In the genomic region with DNA sequence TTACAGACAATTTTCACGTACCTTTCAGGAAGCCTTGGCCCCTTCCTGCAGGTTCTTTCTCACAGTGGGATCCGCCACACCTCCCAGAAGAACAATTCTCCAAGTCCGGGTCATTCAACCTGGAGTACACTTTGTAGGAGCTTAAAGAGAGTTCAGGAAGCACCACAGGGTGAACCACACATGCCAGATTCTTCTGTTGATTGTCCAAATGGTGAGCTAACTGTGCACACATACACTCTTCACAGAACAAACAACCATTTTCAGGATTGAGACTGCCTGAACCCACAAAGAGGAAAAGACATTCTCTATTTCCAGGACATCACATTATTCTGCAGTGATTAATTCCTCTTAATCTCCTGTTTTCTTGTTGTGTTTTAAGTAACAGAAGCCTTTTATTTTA, we compare ENCODE assay signal across 26 cellular contexts. TPM values are rescaled to one million over a fixed set of nuclear protein-coding genes. Genes with fewer than 3 reads are reported as not detected.
"Had no signal": no experiment of that assay in that cellular context is flagged by ENCODE, and none has a peak within 500 bp of the region (broad histone marks: within the 10 kb centered on the region; RNA-seq: fewer than 3 reads in every experiment).

No MANE protein-coding gene starts in this region.

- H3K4me1 ChIP-seq: esophagus muscularis mucosa, gastroesophageal sphincter, heart left ventricle, left lung, sigmoid colon, stomach, vagina had no signal

- H3K27ac Mint-ChIP-seq: activated CD4-positive, alpha-beta T cell treated with anti-CD3 and anti-CD28 coated beads, Interleukin-2, amount 10 ng/mL, durations not matched to agents 24 days and 14 days; activated CD8-positive, alpha-beta T cell treated with anti-CD3 and anti-CD28 coated beads, Interleukin-2, amount 10 ng/mL, durations not matched to agents 7 days and 5 days; activated naive CD8-positive, alpha-beta T cell treated with anti-CD3 and anti-CD28 coated beads, Interleukin-2, amount 10 ng/mL, durations not matched to agents 7 days and 5 days; activated T-cell treated with anti-CD3 and anti-CD28 coated beads, Interleukin-2, amount 50 U/mL, for 24 hours; activated T-helper 2 cell treated with anti-CD3 and anti-CD28 coated beads, Interferon-gamma antibody, Interleukin-2, Interleukin-4, amounts not matched to agents 10 μg/mL and 5 μg/mL and 100 μg/mL, durations not matched to agents 14 hours and 24 hours and 36 hours; dendritic cell treated with granulocyte-macrophage colony-stimulating factor and Interleukin-4, amounts not matched to agents 40 ng/mL and 50 ng/mL, for 4 days; mesothelial cell of epicardium; nephron; stimulated activated effector memory CD8-positive, alpha-beta T cell treated with anti-CD3 and anti-CD28 coated beads, Interleukin-12 subunit alpha, Interleukin-12 subunit beta, amount 100 ng/mL, for 72 hours had no signal

- ATAC-seq: activated CD8-positive, alpha-beta T cell treated with anti-CD3 and anti-CD28 coated beads, Interleukin-2, amount 10 ng/mL, durations not matched to agents 7 days and 5 days; gastroesophageal sphincter; heart left ventricle; left lung; stimulated activated effector memory CD8-positive, alpha-beta T cell treated with anti-CD3 and anti-CD28 coated beads, Interleukin-12 subunit alpha, Interleukin-12 subunit beta, amount 100 ng/mL, for 72 hours had no signal

- H3K4me3 Mint-ChIP-seq: activated CD4-positive, alpha-beta T cell treated with anti-CD3 and anti-CD28 coated beads, Interleukin-2, amount 10 ng/mL, durations not matched to agents 24 days and 14 days; activated CD8-positive, alpha-beta T cell treated with anti-CD3 and anti-CD28 coated beads, Interleukin-2, amount 10 ng/mL, durations not matched to agents 7 days and 5 days; activated naive CD8-positive, alpha-beta T cell treated with anti-CD3 and anti-CD28 coated beads, Interleukin-2, amount 10 ng/mL, durations not matched to agents 7 days and 5 days; activated T-cell treated with anti-CD3 and anti-CD28 coated beads, Interleukin-2, amount 50 U/mL, for 24 hours; dendritic cell treated with granulocyte-macrophage colony-stimulating factor and Interleukin-4, amounts not matched to agents 40 ng/mL and 50 ng/mL, for 4 days; mesothelial cell of epicardium; nephron; stimulated activated effector memory CD8-positive, alpha-beta T cell treated with anti-CD3 and anti-CD28 coated beads, Interleukin-12 subunit alpha, Interleukin-12 subunit beta, amount 100 ng/mL, for 72 hours had no signal

- H3K27me3 ChIP-seq: esophagus muscularis mucosa, gastroesophageal sphincter, left lung, sigmoid colon, stomach, vagina had no signal

- H3K4me3 ChIP-seq: cardiac muscle cell, esophagus muscularis mucosa, gastroesophageal sphincter, heart left ventricle, left lung, sigmoid colon, stomach, vagina had no signal

- H3K36me3 Mint-ChIP-seq: activated naive CD8-positive, alpha-beta T cell treated with anti-CD3 and anti-CD28 coated beads, Interleukin-2, amount 10 ng/mL, durations not matched to agents 7 days and 5 days; mesothelial cell of epicardium; stimulated activated effector memory CD8-positive, alpha-beta T cell treated with anti-CD3 and anti-CD28 coated beads, Interleukin-12 subunit alpha, Interleukin-12 subunit beta, amount 100 ng/mL, for 72 hours had no signal

- H3K36me3 ChIP-seq: cardiac muscle cell, esophagus muscularis mucosa, gastroesophageal sphincter, heart left ventricle, left lung, sigmoid colon, stomach, vagina had no signal

- DNase-seq: activated CD4-positive, alpha-beta T cell treated with anti-CD3 and anti-CD28 coated beads, Interleukin-2, amount 10 ng/mL, durations not matched to agents 24 days and 14 days; activated CD8-positive, alpha-beta T cell treated with anti-CD3 and anti-CD28 coated beads, Interleukin-2, amount 10 ng/mL, durations not matched to agents 7 days and 5 days; activated naive CD4-positive, alpha-beta T cell treated with Interleukin-2 at 50 U/mL for 16 hours; activated naive CD8-positive, alpha-beta T cell treated with anti-CD3 and anti-CD28 coated beads, Interleukin-2, amount 10 ng/mL, durations not matched to agents 7 days and 5 days; activated T-cell treated with anti-CD3 and anti-CD28 coated beads, Interleukin-2, amount 50 U/mL, for 24 hours; amygdala; effector CD8-positive, alpha-beta T cell; heart left ventricle; left lung; sigmoid colon; stimulated activated CD4-positive, alpha-beta T cell treated with anti-CD3 and anti-CD28 coated beads, Interleukin-4, amount 100 ng/mL, for 24 hours; stomach; trophoblast cell had no signal

- H3K9me3 ChIP-seq: esophagus muscularis mucosa, gastroesophageal sphincter, heart left ventricle, left lung, sigmoid colon, stomach, vagina had no signal

- H3K9me3 Mint-ChIP-seq: activated CD4-positive, alpha-beta T cell treated with anti-CD3 and anti-CD28 coated beads, Interleukin-2, amount 10 ng/mL, durations not matched to agents 24 days and 14 days; activated naive CD8-positive, alpha-beta T cell treated with anti-CD3 and anti-CD28 coated beads, Interleukin-2, amount 10 ng/mL, durations not matched to agents 7 days and 5 days; activated T-cell treated with anti-CD3 and anti-CD28 coated beads, Interleukin-2, amount 50 U/mL, for 24 hours; activated T-helper 2 cell treated with anti-CD3 and anti-CD28 coated beads, Interferon-gamma antibody, Interleukin-2, Interleukin-4, amounts not matched to agents 10 μg/mL and 5 μg/mL and 100 μg/mL, durations not matched to agents 14 hours and 24 hours and 36 hours; dendritic cell treated with granulocyte-macrophage colony-stimulating factor and Interleukin-4, amounts not matched to agents 40 ng/mL and 50 ng/mL, for 4 days; mesothelial cell of epicardium; nephron; stimulated activated effector memory CD8-positive, alpha-beta T cell treated with anti-CD3 and anti-CD28 coated beads, Interleukin-12 subunit alpha, Interleukin-12 subunit beta, amount 100 ng/mL, for 72 hours had no signal

- H3K4me1 Mint-ChIP-seq: activated CD4-positive, alpha-beta T cell treated with anti-CD3 and anti-CD28 coated beads, Interleukin-2, amount 10 ng/mL, durations not matched to agents 24 days and 14 days; activated naive CD8-positive, alpha-beta T cell treated with anti-CD3 and anti-CD28 coated beads, Interleukin-2, amount 10 ng/mL, durations not matched to agents 7 days and 5 days; stimulated activated effector memory CD8-positive, alpha-beta T cell treated with anti-CD3 and anti-CD28 coated beads, Interleukin-12 subunit alpha, Interleukin-12 subunit beta, amount 100 ng/mL, for 72 hours had no signal

- H3K27ac ChIP-seq: cardiac muscle cell, esophagus muscularis mucosa, gastroesophageal sphincter, heart left ventricle, left lung, sigmoid colon, stomach, vagina had no signal

RNA-seq across cellular contexts. Expression of a gene that starts 51.0 kb away (rescaled TPM):
- total RNA-seq: activated CD4-positive, alpha-beta T cell treated with anti-CD3 and anti-CD28 coated beads, Interleukin-2, amount 10 ng/mL, durations not matched to agents 24 days and 14 days; activated CD8-positive, alpha-beta T cell treated with anti-CD3 and anti-CD28 coated beads, Interleukin-2, amount 10 ng/mL, durations not matched to agents 7 days and 5 days; activated naive CD8-positive, alpha-beta T cell treated with anti-CD3 and anti-CD28 coated beads, Interleukin-2, amount 10 ng/mL, durations not matched to agents 7 days and 5 days; activated T-helper 2 cell treated with anti-CD3 and anti-CD28 coated beads, Interferon-gamma antibody, Interleukin-2, Interleukin-4, amounts not matched to agents 10 μg/mL and 5 μg/mL and 100 μg/mL, durations not matched to agents 14 hours and 24 hours and 36 hours; cardiac muscle cell; chondrocyte; endothelial cell of umbilical vein; kidney epithelial cell; left lung; lung microvascular endothelial cell; mesothelial cell of epicardium; vagina had no signal

RNA-seq across cellular contexts. Expression of a gene that starts 51.5 kb away (rescaled TPM):
- total RNA-seq: activated CD4-positive, alpha-beta T cell treated with anti-CD3 and anti-CD28 coated beads, Interleukin-2, amount 10 ng/mL, durations not matched to agents 24 days and 14 days; activated CD8-positive, alpha-beta T cell treated with anti-CD3 and anti-CD28 coated beads, Interleukin-2, amount 10 ng/mL, durations not matched to agents 7 days and 5 days; activated naive CD8-positive, alpha-beta T cell treated with anti-CD3 and anti-CD28 coated beads, Interleukin-2, amount 10 ng/mL, durations not matched to agents 7 days and 5 days; activated T-helper 2 cell treated with anti-CD3 and anti-CD28 coated beads, Interferon-gamma antibody, Interleukin-2, Interleukin-4, amounts not matched to agents 10 μg/mL and 5 μg/mL and 100 μg/mL, durations not matched to agents 14 hours and 24 hours and 36 hours; cardiac muscle cell; chondrocyte; endothelial cell of umbilical vein; esophagus muscularis mucosa; gastroesophageal sphincter; heart left ventricle; kidney epithelial cell; left lung; lung microvascular endothelial cell; mesothelial cell of epicardium; vagina had no signal
